11 cellular contexts compared by ENCODE assay signal in the genomic region with DNA sequence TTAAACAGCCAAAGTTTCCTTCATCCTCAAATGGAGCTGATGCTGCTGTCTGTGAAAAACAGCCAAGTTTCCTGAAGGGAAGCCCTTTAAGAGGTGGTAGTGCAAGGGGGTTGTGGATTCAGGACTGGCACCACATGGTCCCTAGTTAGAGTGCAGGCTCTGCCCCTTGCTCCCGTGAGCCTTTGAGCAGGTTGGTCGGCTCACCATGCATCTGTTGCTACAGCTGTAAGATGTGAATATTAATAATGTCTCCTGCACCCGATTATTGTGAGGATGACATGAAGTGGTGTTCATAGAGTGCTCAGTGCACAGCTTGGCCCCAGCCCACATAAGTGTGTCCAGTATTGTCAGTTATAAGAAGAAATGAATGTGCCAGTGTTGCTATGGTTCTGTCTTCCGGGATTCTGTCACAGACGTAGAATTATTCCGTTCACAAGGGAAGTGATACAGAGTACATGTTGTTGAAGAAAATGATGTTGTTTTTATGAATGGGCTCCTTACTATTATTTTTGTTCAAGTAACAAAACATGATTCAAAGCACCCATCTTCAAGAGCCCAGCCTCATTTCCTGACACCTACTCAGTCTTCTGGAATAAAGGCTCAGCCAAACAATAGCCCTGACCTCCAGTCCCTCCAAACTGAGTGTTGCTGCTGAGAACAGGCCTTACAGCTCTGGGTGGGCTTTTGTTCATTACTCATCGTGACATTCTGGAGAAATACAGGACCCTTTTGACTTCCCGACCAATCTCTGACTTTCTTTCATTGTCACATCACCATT. TPM values are rescaled to one million over a fixed set of nuclear protein-coding genes. Genes with fewer than 3 reads are reported as not detected.
A peak's percentile ranks its signal among the peaks of the same experiment; 100 is the strongest.
DNase-seq lines count a peak whose midpoint lies in the region; TF ChIP-seq lines count a peak whose summit lies in the region.
"Had no signal": no experiment of that assay in that cellular context is flagged by ENCODE, and none has a peak within 500 bp of the region (broad histone marks: within the 10 kb centered on the region; RNA-seq: fewer than 3 reads in every experiment).

No MANE protein-coding gene starts in this region.

- H3K36me3 ChIP-seq in BLaER1 (no peaks in the 10 kb centered on the region), esophagus squamous epithelium (no peaks in the 10 kb centered on the region)

- intact Hi-C loops in esophagus squamous epithelium (cut with DNase I), result no loop called here

- H3K27me3 ChIP-seq in BLaER1 (no peaks in the 10 kb centered on the region), esophagus squamous epithelium (no peaks in the 10 kb centered on the region)

- WGBS in esophagus squamous epithelium, 2 donors, result 63 to 67% methylated on average over 8 of the region's 8 CpGs

- no peak for TF ChIP-seq CTCF in esophagus squamous epithelium (IDR thresholded peaks at IDR 0.05)

- no peak overlapping the region for H3K9ac ChIP-seq in BLaER1

- H3K27ac ChIP-seq in BLaER1 (no peak overlapping the region), esophagus squamous epithelium (peak overlapping the region; percentile 1 to 90 (median 82))

- peak overlapping the region; percentile 94 for H3K4me2 ChIP-seq in BLaER1

- TF ChIP-seq POLR2A in esophagus squamous epithelium (IDR thresholded peaks at IDR 0.05), result no peak

- H3K4me3 ChIP-seq in BLaER1 (no peak overlapping the region), esophagus squamous epithelium (no peak overlapping the region)

- DNase-seq in esophagus squamous epithelium (lab: John Stamatoyannopoulos, UW) (no peak), pulmonary artery endothelial cell (ENCODE audit: low read depth, low spot score) (peak; percentile 76), NCI-H2107 (lab: John Stamatoyannopoulos, UW) (no peak), NCI-H2081 (lab: John Stamatoyannopoulos, UW) (no peak), NK-92 (lab: John Stamatoyannopoulos, UW; ENCODE audit: unreplicated experiment) (no peak)
- no peak for DNase-seq in activated CD4-positive, alpha-beta T cell treated with anti-CD3 and anti-CD28 coated beads for 48 hours
- DNase-seq: activated CD4-positive, alpha-beta memory T cell treated with anti-CD3 and anti-CD28 coated beads for 36 hours; activated gamma-delta T cell; T-helper 2 cell had no signal

- H3K9me3 ChIP-seq in BLaER1 (no peaks in the 10 kb centered on the region), esophagus squamous epithelium (no peaks in the 10 kb centered on the region)

- H4K20me1 ChIP-seq in BLaER1, result no peaks in the 10 kb centered on the region

- H3K4me1 ChIP-seq in BLaER1 (peaks cover 81% of the 10 kb centered on the region), esophagus squamous epithelium (peaks cover 0 to 57% (median 32%) of the 10 kb centered on the region in 3 donors)

TF ChIP-seq in PFSK-1, 5 proteins besides CTCF, POLR2A, EP300 and RAD21:
- no peak for TF ChIP-seq POLR2AphosphoS5 (IDR thresholded peaks at IDR 0.05; ENCODE audit: low read depth, low read length)
- TF ChIP-seq SIN3A (IDR thresholded peaks at IDR 0.05; ENCODE audit: borderline replicate concordance, insufficient read depth, low read length), result peak; percentile 27; the same call in 1 of the 2 replicates
- TF ChIP-seq, protein P1, sequence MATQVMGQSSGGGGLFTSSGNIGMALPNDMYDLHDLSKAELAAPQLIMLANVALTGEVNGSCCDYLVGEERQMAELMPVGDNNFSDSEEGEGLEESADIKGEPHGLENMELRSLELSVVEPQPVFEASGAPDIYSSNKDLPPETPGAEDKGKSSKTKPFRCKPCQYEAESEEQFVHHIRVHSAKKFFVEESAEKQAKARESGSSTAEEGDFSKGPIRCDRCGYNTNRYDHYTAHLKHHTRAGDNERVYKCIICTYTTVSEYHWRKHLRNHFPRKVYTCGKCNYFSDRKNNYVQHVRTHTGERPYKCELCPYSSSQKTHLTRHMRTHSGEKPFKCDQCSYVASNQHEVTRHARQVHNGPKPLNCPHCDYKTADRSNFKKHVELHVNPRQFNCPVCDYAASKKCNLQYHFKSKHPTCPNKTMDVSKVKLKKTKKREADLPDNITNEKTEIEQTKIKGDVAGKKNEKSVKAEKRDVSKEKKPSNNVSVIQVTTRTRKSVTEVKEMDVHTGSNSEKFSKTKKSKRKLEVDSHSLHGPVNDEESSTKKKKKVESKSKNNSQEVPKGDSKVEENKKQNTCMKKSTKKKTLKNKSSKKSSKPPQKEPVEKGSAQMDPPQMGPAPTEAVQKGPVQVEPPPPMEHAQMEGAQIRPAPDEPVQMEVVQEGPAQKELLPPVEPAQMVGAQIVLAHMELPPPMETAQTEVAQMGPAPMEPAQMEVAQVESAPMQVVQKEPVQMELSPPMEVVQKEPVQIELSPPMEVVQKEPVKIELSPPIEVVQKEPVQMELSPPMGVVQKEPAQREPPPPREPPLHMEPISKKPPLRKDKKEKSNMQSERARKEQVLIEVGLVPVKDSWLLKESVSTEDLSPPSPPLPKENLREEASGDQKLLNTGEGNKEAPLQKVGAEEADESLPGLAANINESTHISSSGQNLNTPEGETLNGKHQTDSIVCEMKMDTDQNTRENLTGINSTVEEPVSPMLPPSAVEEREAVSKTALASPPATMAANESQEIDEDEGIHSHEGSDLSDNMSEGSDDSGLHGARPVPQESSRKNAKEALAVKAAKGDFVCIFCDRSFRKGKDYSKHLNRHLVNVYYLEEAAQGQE (IDR thresholded peaks at IDR 0.05; ENCODE audit: insufficient read depth in 1 of 2, low read depth in 2 of 2, low read length in 2 of 2), result no peak
- no peak for TF ChIP-seq TAF1 (IDR thresholded peaks at IDR 0.05; ENCODE audit: borderline replicate concordance, insufficient read depth, low read length)
- TF ChIP-seq FOXP2 (optimal IDR thresholded peaks at IDR 0.05; ENCODE audit: borderline replicate concordance, extremely low read depth, extremely low read length, insufficient read depth), result no peak

RNA-seq across cellular contexts. Expression of a gene that starts 2.9 kb away (rescaled TPM):
- 35.7 TPM for polyA plus RNA-seq in PFSK-1 (2012; ENCODE audit: insufficient read length, low read depth)
- total RNA-seq in esophagus squamous epithelium, result 10 to 100 TPM; 11.0 to 80.1 (median 19.4) TPM
- total RNA-seq in pulmonary artery endothelial cell, result 179 and 326 TPM in 2 replicates

RNA-seq across cellular contexts. Expression of a gene that starts 57.6 kb away (rescaled TPM):
- 40.4 TPM for polyA plus RNA-seq in PFSK-1 (2012; ENCODE audit: insufficient read length, low read depth)
- 10 to 100 TPM; 41.7 to 83.9 (median 59.4) TPM for total RNA-seq in esophagus squamous epithelium
- 79.7 and 97.2 TPM in 2 replicates for total RNA-seq in pulmonary artery endothelial cell
